ENCODE assay signal across 7 cellular contexts in the genomic region with DNA sequence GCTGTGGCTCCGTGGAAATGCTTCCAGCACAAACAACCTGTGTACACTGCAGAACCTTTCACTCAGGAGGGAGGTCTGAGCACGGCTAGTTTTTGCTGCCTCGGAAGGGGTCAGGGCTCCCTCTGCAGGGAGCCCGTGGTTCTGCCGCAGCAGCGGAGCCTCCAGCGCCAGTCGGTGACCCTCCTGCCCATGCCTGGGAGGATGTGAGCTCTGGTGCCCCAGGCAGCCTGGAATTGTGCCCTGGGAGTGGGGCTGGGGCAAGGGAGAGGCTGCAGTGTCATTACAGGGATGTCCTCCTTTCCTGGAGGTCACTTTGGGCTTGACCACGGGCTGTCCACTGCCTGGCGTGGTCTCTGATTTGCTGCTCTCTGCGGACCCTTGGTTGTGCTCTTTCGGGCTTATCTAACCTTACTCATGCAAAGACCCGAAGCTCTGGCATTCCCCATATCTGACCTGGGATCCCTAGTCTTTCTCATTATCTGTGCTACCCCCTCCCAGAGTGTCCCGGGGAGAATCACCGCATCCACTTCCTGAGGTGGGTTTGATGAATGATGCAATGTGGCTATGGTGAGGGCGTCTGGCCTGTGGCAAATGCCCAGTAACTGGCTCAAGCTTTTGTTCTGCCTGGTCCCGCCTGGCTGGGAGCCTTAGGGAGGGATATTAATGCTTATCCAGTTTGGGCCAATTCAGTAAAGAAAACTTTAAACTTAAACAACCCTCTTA.
DNase-seq lines count a peak whose midpoint lies in the region; ATAC-seq and TF ChIP-seq lines count a peak whose summit lies in the region.

No MANE protein-coding gene starts in this region.

- TF ChIP-seq CTCF in GM13976 (IDR thresholded peaks at IDR 0.05; ENCODE audit: borderline replicate concordance, control extremely low read depth, extremely low read depth, insufficient read depth, missing control alignments) = peak; percentile 85

- peak; percentile 58 for ATAC-seq in HG02798 (IDR thresholded peaks at IDR 0.05; ENCODE audit: poor library complexity, unreplicated experiment)
- ATAC-seq in activated CD4-positive, CD25-positive, alpha-beta regulatory T cell treated with anti-CD3 and anti-CD28 coated beads, Interleukin-2, amount 50 U/mL, for 24 hours = peak; percentile 61 to 62

- no peak overlapping the region for H3K27ac ChIP-seq in caudate nucleus (ENCODE audit: low read depth, low read length)

- in situ Hi-C loops in GM13976 (cut with MboI; ENCODE audit: low sequenced_read_pairs, unreplicated experiment) = loop anchor here (10.0 to 25.0 kb wide), 4 partner anchors 60 to 892 kb away; a partner anchor contains a TSS

- DNase-seq in GM13976 (ENCODE audit: low spot score) (peak; percentile 87), NCI-H2196 (lab: John Stamatoyannopoulos, UW; ENCODE audit: unreplicated experiment) (peak; percentile 63), caudate nucleus (lab: John Stamatoyannopoulos, UW) (peak in 35 of 61 donors; percentile 12 to 62 (median 37)), kidney glomerular epithelial cell (lab: John Stamatoyannopoulos, UW) (peak; percentile 64)
- peak; percentile 82 for DNase-seq in stimulated activated CD4-positive, alpha-beta T cell treated with anti-CD3 and anti-CD28 coated beads, Interleukin-4, amount 100 ng/mL, for 24 hours

Comparison
In these comparisons a context has a peak if more than half of its experiments do, and no peak if none do; other contexts are left out.
1. DNase-seq: peak in every context shown above with its lines; median percentile 87 in GM13976; 82 in stimulated activated CD4-positive, alpha-beta T cell treated with anti-CD3 and anti-CD28 coated beads, Interleukin-4, amount 100 ng/mL, for 24 hours; 64 in kidney glomerular epithelial cell; 63 in NCI-H2196; 37 in caudate nucleus.